ENCODE assay signal across 15 cellular contexts in genomic region chr5:158911693-158912363, GRCh38.
DNase-seq lines count a peak whose midpoint lies in the region; ATAC-seq, FAIRE-seq and TF ChIP-seq lines count a peak whose summit lies in the region.
"Had no signal": no experiment of that assay in that cellular context is flagged by ENCODE, and none has a peak within 500 bp of the region (broad histone marks: within the 10 kb centered on the region; RNA-seq: fewer than 3 reads in every experiment).

No MANE protein-coding gene starts in this region.

- H3K27me3 ChIP-seq in aorta (ENCODE audit: control insufficient read depth in 1 of 2, insufficient read depth in 2 of 2, low read length in 1 of 2), result no peaks in the 10 kb centered on the region
- H3K27me3 ChIP-seq: breast epithelium had no signal

- intact Hi-C loops in aorta (cut with DNase I), result no loop called here

- no peak for TF ChIP-seq POLR2A in H54 (IDR thresholded peaks at IDR 0.05; ENCODE audit: low read depth, low read length)

- H3K27ac ChIP-seq in aorta (ENCODE audit: low read depth in 1 of 2, low read length in 2 of 2), result no peak overlapping the region
- H3K27ac ChIP-seq: breast epithelium had no signal

- 94 to 96% methylated on average over 1 of the region's 1 CpG for WGBS in aorta, 2 donors

- no peak for FAIRE-seq in H54 (lab: Jason Lieb, UNC)
- FAIRE-seq: HTR-8/SVneo had no signal

- DNase-seq in SK-N-DZ (ENCODE audit: low spot score) (peak; percentile 6), putamen (ENCODE audit: low spot score) (peak; percentile 56), aorta (no peak), H54 (ENCODE audit: insufficient read length, low spot score) (no peak), D341Med (ENCODE audit: low spot score) (no peak)
- DNase-seq: CD4-positive, alpha-beta memory T cell; effector memory CD8-positive, alpha-beta T cell; GDM1; natural killer cell; OCI-M1 had no signal

- ATAC-seq in GM18909 (IDR thresholded peaks at IDR 0.05; ENCODE audit: poor library complexity, unreplicated experiment) (peak; percentile 4), HG02642 (IDR thresholded peaks at IDR 0.05; ENCODE audit: poor library complexity, unreplicated experiment) (peak; percentile 7), aorta (ENCODE audit: low FRiP score) (no peak)
- ATAC-seq: effector memory CD8-positive, alpha-beta T cell; HCT116; natural killer cell had no signal

- H3K4me3 ChIP-seq in aorta (ENCODE audit: low read length in 2 of 2), result no peak overlapping the region
- H3K4me3 ChIP-seq: breast epithelium had no signal

- no peaks in the 10 kb centered on the region for H3K9me3 ChIP-seq in aorta (ENCODE audit: control insufficient read depth, low read length)
- H3K9me3 ChIP-seq: breast epithelium had no signal

- peaks cover 0 to 2% of the 10 kb centered on the region in 2 donors for H3K4me1 ChIP-seq in aorta (ENCODE audit: control insufficient read depth in 1 of 2, insufficient read depth in 2 of 2, low read length in 2 of 2)

- no peaks in the 10 kb centered on the region for H3K36me3 ChIP-seq in aorta (ENCODE audit: control insufficient read depth in 1 of 2, insufficient read depth in 2 of 2, low read length in 1 of 2)
- H3K36me3 ChIP-seq: breast epithelium had no signal

Comparison
In these comparisons a context has a peak if more than half of its experiments do, and no peak if none do; other contexts are left out.
1. DNase-seq: peak in SK-N-DZ (single experiment) and putamen (single experiment); none in aorta (0 of 2), H54 (single experiment) and D341Med (single experiment).